10 cellular contexts compared by ENCODE assay signal in genomic region chr2:104844813-104845551, GRCh38. TPM values are rescaled to one million over a fixed set of nuclear protein-coding genes. Genes with fewer than 3 reads are reported as not detected.
DNase-seq lines count a peak whose midpoint lies in the region; ATAC-seq and TF ChIP-seq lines count a peak whose summit lies in the region.
"Had no signal": no experiment of that assay in that cellular context is flagged by ENCODE, and none has a peak within 500 bp of the region (broad histone marks: within the 10 kb centered on the region; RNA-seq: fewer than 3 reads in every experiment).

No MANE protein-coding gene starts in this region.

- peak overlapping the region in 6 of 8 donors; percentile 11 to 67 (median 30) for H3K4me3 Mint-ChIP-seq in CD4-positive, alpha-beta memory T cell
- peak overlapping the region; percentile 78 to 85 (median 82) for H3K4me3 Mint-ChIP-seq in nephron

- POLR2A ChIA-PET in CD4-positive, alpha-beta memory T cell (lab: Charles Lee; ENCODE audit: partially characterized antibody), result no interaction called here

- no peaks in the 10 kb centered on the region for H3K4me1 ChIP-seq in CD4-positive, alpha-beta memory T cell (ENCODE audit: insufficient read depth, low read length)
- H3K4me1 ChIP-seq in HUES6 (ENCODE audit: control insufficient read depth, insufficient read depth, low read length) (peaks cover 36% of the 10 kb centered on the region), colonic mucosa (no peaks in the 10 kb centered on the region)

- H3K27ac ChIP-seq in CD4-positive, alpha-beta memory T cell (ENCODE audit: low read depth, low read length), result no peak overlapping the region
- no peak overlapping the region for H3K27ac ChIP-seq in HUES6 (ENCODE audit: low read depth, low read length)
- no peak overlapping the region for H3K27ac ChIP-seq in coronary artery
- H3K27ac ChIP-seq in colonic mucosa, result no peak overlapping the region

- TF ChIP-seq CTCF in coronary artery (IDR thresholded peaks at IDR 0.05) (no peak), nephron (IDR thresholded peaks at IDR 0.05; ENCODE audit: unreplicated experiment in 3 of 3) (no peak), colonic mucosa (IDR thresholded peaks at IDR 0.05) (no peak)

- peaks cover 5 to 12% (median 9%) of the 10 kb centered on the region in 4 donors for H3K4me1 Mint-ChIP-seq in CD4-positive, alpha-beta memory T cell
- H3K4me1 Mint-ChIP-seq in nephron, result peaks cover 26% of the 10 kb centered on the region

- peaks cover 0 to 3% of the 10 kb centered on the region in 2 donors for H3K36me3 Mint-ChIP-seq in CD4-positive, alpha-beta memory T cell
- no peaks in the 10 kb centered on the region for H3K36me3 Mint-ChIP-seq in nephron (ENCODE audit: low read depth)

- ATAC-seq in GM18520 (IDR thresholded peaks at IDR 0.05; ENCODE audit: unreplicated experiment), result no peak
- ATAC-seq in GM18870 (IDR thresholded peaks at IDR 0.05; ENCODE audit: unreplicated experiment), result no peak
- ATAC-seq: esophagus mucosa had no signal

- no peaks in the 10 kb centered on the region for H3K36me3 ChIP-seq in CD4-positive, alpha-beta memory T cell (ENCODE audit: insufficient read depth, low read length)
- H3K36me3 ChIP-seq in HUES6 (ENCODE audit: control insufficient read depth, insufficient read depth, low read length) (no peaks in the 10 kb centered on the region), colonic mucosa (no peaks in the 10 kb centered on the region)

- H3K9ac ChIP-seq in HUES6 (ENCODE audit: low read length), result peak overlapping the region; percentile 38
- no peak overlapping the region for H3K9ac ChIP-seq in colonic mucosa (ENCODE audit: low read depth in 2 of 2, low read length in 2 of 2)

- CTCF ChIA-PET in CD4-positive, alpha-beta memory T cell (lab: Charles Lee; ENCODE audit: partially characterized antibody), result no interaction called here

- H3K27me3 ChIP-seq in CD4-positive, alpha-beta memory T cell (ENCODE audit: insufficient read depth, low read length), result peaks cover 33% of the 10 kb centered on the region
- peaks cover 95% of the 10 kb centered on the region for H3K27me3 ChIP-seq in HUES6 (ENCODE audit: control insufficient read depth, insufficient read depth, low read length)
- peaks cover 84% of the 10 kb centered on the region for H3K27me3 ChIP-seq in colonic mucosa

- H3K9me3 ChIP-seq in CD4-positive, alpha-beta memory T cell (ENCODE audit: control insufficient read depth in 1 of 2, low read length in 2 of 2), result no peaks in the 10 kb centered on the region
- no peaks in the 10 kb centered on the region for H3K9me3 ChIP-seq in HUES6 (ENCODE audit: control insufficient read depth, insufficient read depth, low read depth, low read length)
- no peaks in the 10 kb centered on the region for H3K9me3 ChIP-seq in colonic mucosa

- peaks cover 59 to 60% of the 10 kb centered on the region in 2 donors for H3K27me3 Mint-ChIP-seq in CD4-positive, alpha-beta memory T cell
- peaks cover 97% of the 10 kb centered on the region for H3K27me3 Mint-ChIP-seq in nephron (ENCODE audit: low read depth)

- H3K27ac Mint-ChIP-seq in CD4-positive, alpha-beta memory T cell, result peak overlapping the region in 3 of 7 donors; percentile 10 to 53 (median 14)
- peak overlapping the region; percentile 76 to 91 (median 89) for H3K27ac Mint-ChIP-seq in nephron

- H3K9me3 Mint-ChIP-seq in CD4-positive, alpha-beta memory T cell, result peaks cover 0 to 4% (median under 1%) of the 10 kb centered on the region in 8 donors
- H3K9me3 Mint-ChIP-seq in nephron, result no peaks in the 10 kb centered on the region

- intact Hi-C loops in CD4-positive, alpha-beta memory T cell (cut with micrococcal nuclease), result no loop called here
- intact Hi-C loops in colonic mucosa (cut with DNase I), result no loop called here

- no peak for DNase-seq in CD4-positive, alpha-beta memory T cell
- DNase-seq in coronary artery (ENCODE audit: low spot score), result no peak
- no peak for DNase-seq in colonic mucosa
- DNase-seq in LoVo (ENCODE audit: low spot score), result no peak
- DNase-seq: NCI-H187 treated with DMSO at 0.1 percent for 48 hours had no signal

- H3K4me3 ChIP-seq in CD4-positive, alpha-beta memory T cell (ENCODE audit: low read length in 2 of 2), result no peak overlapping the region
- H3K4me3 ChIP-seq in HUES6 (ENCODE audit: low read depth, low read length) (peak overlapping the region; percentile 53), coronary artery (peak overlapping the region; percentile 58), colonic mucosa (no peak overlapping the region)

RNA-seq across cellular contexts. Expression of gene POU3F3, which starts 8.9 kb away (rescaled TPM):
- total RNA-seq in CD4-positive, alpha-beta memory T cell, result not detected
- polyA plus RNA-seq in CD4-positive, alpha-beta memory T cell, result not detected
- under 1 TPM in 1 of 2 donors, not detected in 1; 0.42 TPM for total RNA-seq in colonic mucosa
- total RNA-seq: esophagus mucosa had no signal

Comparison
In these comparisons a context has a peak if more than half of its experiments do, and no peak if none do; other contexts are left out.
1. H3K4me3 ChIP-seq: peak in HUES6 (single experiment) and coronary artery (single experiment); none in CD4-positive, alpha-beta memory T cell (0 of 2) and colonic mucosa (single experiment).